In genomic region chr15:89704411-89704810, GRCh38 we compare ENCODE assay signal across 22 cellular contexts.
A peak's percentile ranks its signal among the peaks of the same experiment; 100 is the strongest.
DNase-seq lines count a peak whose midpoint lies in the region; FAIRE-seq lines count a peak whose summit lies in the region.
"Had no signal": no experiment of that assay in that cellular context is flagged by ENCODE, and none has a peak within 500 bp of the region (broad histone marks: within the 10 kb centered on the region; RNA-seq: fewer than 3 reads in every experiment).

No MANE protein-coding gene starts in this region.

- FAIRE-seq in RCC 7860 (lab: Jason Lieb, UNC): no peak
- FAIRE-seq: H54, HTR-8/SVneo had no signal

- H3K4me1 ChIP-seq in adipocyte (ENCODE audit: control insufficient read depth, insufficient read depth, low read length): peaks cover 26% of the 10 kb centered on the region
- H3K4me1 ChIP-seq: BLaER1, SJSA1 had no signal

- no peaks in the 10 kb centered on the region for H3K27me3 ChIP-seq in adipocyte (replicated peaks; ENCODE audit: control insufficient read depth, insufficient read depth, low read length)
- H3K27me3 ChIP-seq: BLaER1 had no signal

- no peaks in the 10 kb centered on the region for H3K36me3 ChIP-seq in adipocyte (ENCODE audit: control insufficient read depth, insufficient read depth, low read length, severe bottlenecking)
- H3K36me3 ChIP-seq: BLaER1, SJSA1 had no signal

- DNase-seq in EH (ENCODE audit: low read depth) (peak; percentile 80), adipocyte (ENCODE audit: low read depth) (no peak), foreskin melanocyte (peak; percentile 40), midbrain (lab: John Stamatoyannopoulos, UW) (no peak), RCC 7860 (ENCODE audit: low spot score) (no peak)
- DNase-seq in activated CD4-positive, CD25-positive, alpha-beta regulatory T cell (lab: John Stamatoyannopoulos, UW): no peak
- DNase-seq: CD4-positive, CD25-positive, alpha-beta regulatory T cell; DMS153; DND-41; MM.1S; NCI-H1417; NCI-H1694; NCI-H2029 treated with DMSO at 0.1 percent for 48 hours; NCI-H526 treated with DMSO at 0.1 percent for 48 hours; PC-9; Right ventricle myocardium superior; RPMI8226 had no signal

- H3K9ac ChIP-seq in adipocyte (ENCODE audit: low read length): no peak overlapping the region
- H3K9ac ChIP-seq: BLaER1, KMS-11 had no signal

- H3K4me3 ChIP-seq in adipocyte (ENCODE audit: low read length): peak overlapping the region; percentile 36
- H3K4me3 ChIP-seq: BLaER1, PC-9, SJSA1 had no signal

- H3K9me3 ChIP-seq in adipocyte (ENCODE audit: control insufficient read depth, low read length): no peaks in the 10 kb centered on the region
- H3K9me3 ChIP-seq: BLaER1, SJSA1 had no signal

Comparison
In these comparisons a context has a peak if more than half of its experiments do, and no peak if none do; other contexts are left out.
1. DNase-seq: peak in EH (single experiment) and foreskin melanocyte (single experiment); none in adipocyte (single experiment), midbrain (single experiment), activated CD4-positive, CD25-positive, alpha-beta regulatory T cell (0 of 4) and RCC 7860 (single experiment).